ENCODE assay signal across 17 cellular contexts in the genomic region with DNA sequence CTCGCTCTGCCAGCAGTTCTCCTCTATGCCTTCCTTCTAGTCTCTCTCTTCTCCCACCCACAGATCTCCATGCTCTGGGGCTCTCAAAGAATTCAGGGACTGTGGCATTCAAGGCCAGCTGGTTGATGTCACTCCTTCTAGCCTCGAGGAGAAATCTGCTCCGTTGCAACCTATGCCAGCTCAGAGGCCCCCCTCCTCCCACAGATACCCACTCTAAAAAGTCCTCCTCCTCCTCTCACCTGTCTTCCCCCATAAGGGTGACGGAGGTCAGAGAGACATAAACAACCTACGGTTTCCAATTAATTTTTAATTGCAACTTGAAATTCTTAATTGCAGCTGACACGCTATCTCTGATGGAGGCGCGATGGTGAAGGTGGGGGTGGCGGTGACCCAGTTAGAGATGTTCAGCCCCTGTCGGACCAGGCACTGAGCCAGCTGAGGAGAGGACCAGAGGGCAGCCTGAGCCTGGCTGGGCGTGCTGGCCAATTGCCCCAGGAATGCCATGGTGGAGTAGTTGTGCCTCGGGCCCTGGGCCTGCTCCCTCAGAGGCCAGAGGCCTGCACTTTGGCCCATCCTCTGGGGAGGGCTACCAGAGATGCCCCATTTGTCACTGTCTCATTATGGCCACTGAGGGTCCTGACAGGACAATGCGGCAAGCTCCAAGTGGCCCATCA. TPM values are rescaled to one million over a fixed set of nuclear protein-coding genes. Genes with fewer than 3 reads are reported as not detected.
DNase-seq lines count a peak whose midpoint lies in the region; ATAC-seq and TF ChIP-seq lines count a peak whose summit lies in the region.
"Had no signal": no experiment of that assay in that cellular context is flagged by ENCODE, and none has a peak within 500 bp of the region (broad histone marks: within the 10 kb centered on the region; RNA-seq: fewer than 3 reads in every experiment).

No MANE protein-coding gene starts in this region.

- no peaks in the 10 kb centered on the region for H3K27me3 ChIP-seq in testis
- no peaks in the 10 kb centered on the region for H3K27me3 ChIP-seq in PC-3 (ENCODE audit: low read length)

- TF ChIP-seq POLR2A in testis (IDR thresholded peaks at IDR 0.05) = no peak

- no peaks in the 10 kb centered on the region for H3K9me2 ChIP-seq in PC-3 (replicated peaks; ENCODE audit: low read length)

- H3K36me3 ChIP-seq in testis (ENCODE audit: low read depth, missing control alignments) (no peaks in the 10 kb centered on the region), PC-3 (ENCODE audit: low read depth, low read length) (no peaks in the 10 kb centered on the region)

- no peak overlapping the region for H3K27ac ChIP-seq in testis
- H3K27ac ChIP-seq in PC-3 (ENCODE audit: low read length) = no peak overlapping the region

- H3K27ac Mint-ChIP-seq in brain = peak overlapping the region in 4 of 5 experiments; percentile 48 to 83 (median 66)
- H3K27ac Mint-ChIP-seq in stimulated activated memory B cell treated with anti-CD40 and anti-IgM and Interleukin-4, amounts not matched to agents 10 μg/mL and 1 μg/mL and 100 μg/mL, for 72 hours = no peak overlapping the region
- H3K27ac Mint-ChIP-seq: CD4-positive, CD25-positive, alpha-beta regulatory T cell; GM23338; IgD-negative memory B cell had no signal

- 66 to 70% methylated on average over 12 to 13 of the region's 13 CpGs for WGBS in testis, 2 donors

- POLR2A ChIA-PET in PC-3 (lab: Charles Lee; ENCODE audit: unreplicated experiment) = no interaction called here

- no peaks in the 10 kb centered on the region for H3K79me2 ChIP-seq in PC-3 (ENCODE audit: low read length)

- ATAC-seq in left cardiac atrium (peak; percentile 12 to 54), PC-3 (no peak), GM18858 (IDR thresholded peaks at IDR 0.05; ENCODE audit: unreplicated experiment) (no peak)
- no peak for ATAC-seq in stimulated activated memory B cell treated with anti-CD40 and anti-IgM and Interleukin-4, amounts not matched to agents 10 μg/mL and 1 μg/mL and 100 μg/mL, for 72 hours
- ATAC-seq: GM12878, GM23338 had no signal

- H3K9ac ChIP-seq in PC-3 (ENCODE audit: low read length) = no peak overlapping the region

- DNase-seq in left cardiac atrium = peak; percentile 63
- DNase-seq in left kidney (ENCODE audit: low read depth, low spot score) = peak; percentile 80
- peak; percentile 54 for DNase-seq in testis
- no peak for DNase-seq in PC-3
- DNase-seq: CD4-positive, CD25-positive, alpha-beta regulatory T cell; HCEC 1CT; MV-4-11; NCI-H1105 treated with DMSO at 0.1 percent for 48 hours; NCI-H2081; NCI-H2171 treated with DMSO at 0.1 percent for 48 hours had no signal

- H3K9me3 Mint-ChIP-seq in brain = peaks cover 0 to 8% (median 0%) of the 10 kb centered on the region in 5 experiments
- H3K9me3 Mint-ChIP-seq in stimulated activated memory B cell treated with anti-CD40 and anti-IgM and Interleukin-4, amounts not matched to agents 10 μg/mL and 1 μg/mL and 100 μg/mL, for 72 hours = no peaks in the 10 kb centered on the region
- H3K9me3 Mint-ChIP-seq: GM23338, IgD-negative memory B cell had no signal

- peaks cover 60% of the 10 kb centered on the region for H3K4me1 Mint-ChIP-seq in brain
- H3K4me1 Mint-ChIP-seq in stimulated activated memory B cell treated with anti-CD40 and anti-IgM and Interleukin-4, amounts not matched to agents 10 μg/mL and 1 μg/mL and 100 μg/mL, for 72 hours = no peaks in the 10 kb centered on the region
- H3K4me1 Mint-ChIP-seq: CD4-positive, CD25-positive, alpha-beta regulatory T cell; IgD-negative memory B cell had no signal

- no peaks in the 10 kb centered on the region for H3K9me3 ChIP-seq in testis
- no peaks in the 10 kb centered on the region for H3K9me3 ChIP-seq in PC-3 (ENCODE audit: low read length)

- H3K36me3 Mint-ChIP-seq in brain = no peaks in the 10 kb centered on the region
- H3K36me3 Mint-ChIP-seq in stimulated activated memory B cell treated with anti-CD40 and anti-IgM and Interleukin-4, amounts not matched to agents 10 μg/mL and 1 μg/mL and 100 μg/mL, for 72 hours = no peaks in the 10 kb centered on the region
- H3K36me3 Mint-ChIP-seq: CD4-positive, CD25-positive, alpha-beta regulatory T cell; IgD-negative memory B cell had no signal

- H3K4me1 ChIP-seq in testis = no peaks in the 10 kb centered on the region
- peaks cover 14% of the 10 kb centered on the region for H3K4me1 ChIP-seq in PC-3 (ENCODE audit: insufficient read depth, low read length)

- H3K4me3 Mint-ChIP-seq in brain = no peak overlapping the region
- no peak overlapping the region for H3K4me3 Mint-ChIP-seq in stimulated activated memory B cell treated with anti-CD40 and anti-IgM and Interleukin-4, amounts not matched to agents 10 μg/mL and 1 μg/mL and 100 μg/mL, for 72 hours
- H3K4me3 Mint-ChIP-seq: CD4-positive, CD25-positive, alpha-beta regulatory T cell; GM23338; IgD-negative memory B cell had no signal

- no peaks in the 10 kb centered on the region for H3F3A ChIP-seq in PC-3 (ENCODE audit: low read length, unreplicated experiment)

- H3K4me2 ChIP-seq in PC-3 (ENCODE audit: low read length) = no peak overlapping the region
- H3K4me2 ChIP-seq: GM23338 had no signal

- no peaks in the 10 kb centered on the region for H4K20me1 ChIP-seq in PC-3 (ENCODE audit: low read length)

- BruUV-seq in PC-3 (replicated peaks; lab: Mats Ljungman, UMichigan) = no TSS peak

- no peak overlapping the region for H3K4me3 ChIP-seq in testis
- H3K4me3 ChIP-seq in PC-3 (ENCODE audit: low read length) = no peak overlapping the region
- H3K4me3 ChIP-seq: GM12878, GM23338 had no signal

- TF ChIP-seq CTCF in brain (conservative IDR thresholded peaks at IDR 0.05) (no peak), testis (IDR thresholded peaks at IDR 0.05) (no peak), PC-3 (conservative IDR thresholded peaks at IDR 0.05; ENCODE audit: low read depth, low read length) (no peak)

- CTCF ChIA-PET in PC-3 (lab: Charles Lee) = no interaction called here

- no peaks in the 10 kb centered on the region for H3K27me3 Mint-ChIP-seq in brain
- H3K27me3 Mint-ChIP-seq in stimulated activated memory B cell treated with anti-CD40 and anti-IgM and Interleukin-4, amounts not matched to agents 10 μg/mL and 1 μg/mL and 100 μg/mL, for 72 hours = no peaks in the 10 kb centered on the region
- H3K27me3 Mint-ChIP-seq: IgD-negative memory B cell had no signal

- intact Hi-C loops in left cardiac atrium (cut with DNase I) (no loop called here), testis (cut with DNase I; ENCODE audit: low total_unique reads) (no loop called here), PC-3 (cut with micrococcal nuclease) (no loop called here)

- H2AFZ ChIP-seq in PC-3 (ENCODE audit: low read length) = no peak overlapping the region
- H2AFZ ChIP-seq: GM23338 had no signal

RNA-seq across cellular contexts. Expression of gene INSYN1, which starts 43.3 kb away (rescaled TPM):
- polyA plus RNA-seq in brain (ENCODE audit: insufficient read depth, low read depth, low replicate concordance) (25.6 TPM), testis (ENCODE audit: insufficient read depth, low read depth, low replicate concordance) (18.9 TPM)
- total RNA-seq in left cardiac atrium (10 to 100 TPM; 79.3 to 80.8 TPM), testis (10 to 100 TPM in 1 of 2 donors, 1 to 10 TPM in 1; 8.9 to 15.9 TPM), PC-3 (2014; rRNA removed) (not detected in 2 replicates)
- total RNA-seq: CD4-positive, CD25-positive, alpha-beta regulatory T cell; GM12878; OCI-LY7 had no signal
- polyA plus RNA-seq: CD4-positive, CD25-positive, alpha-beta regulatory T cell; GM12878; IgD-negative memory B cell had no signal

Comparison
In these comparisons a context has a peak if more than half of its experiments do, and no peak if none do; other contexts are left out.
1. ATAC-seq: peak in left cardiac atrium (2 of 2); none in PC-3 (single experiment), stimulated activated memory B cell treated with anti-CD40 and anti-IgM and Interleukin-4, amounts not matched to agents 10 μg/mL and 1 μg/mL and 100 μg/mL, for 72 hours (single experiment) and GM18858 (single experiment).